1 cellular context compared by ENCODE assay signal in genomic region chr22:33922268-33922667, GRCh38.
TF ChIP-seq lines count a peak whose summit lies in the region.

No MANE protein-coding gene starts in this region.

TF ChIP-seq in IMR-90, 13 proteins besides CTCF, POLR2A, EP300 and RAD21 (continued from another document):
- TF ChIP-seq USF2 (IDR thresholded peaks at IDR 0.05; ENCODE audit: low read depth, low read length) (no peak), MAZ (IDR thresholded peaks at IDR 0.05; ENCODE audit: borderline replicate concordance, low read depth, low read length) (no peak), MXI1 (IDR thresholded peaks at IDR 0.05; ENCODE audit: borderline replicate concordance, low read depth, low read length) (no peak), NFE2L2 (IDR thresholded peaks at IDR 0.05; ENCODE audit: low read depth, low read length) (no peak), MAFK (IDR thresholded peaks at IDR 0.05; ENCODE audit: low read depth, low read length) (no peak), FOS (IDR thresholded peaks at IDR 0.05; ENCODE audit: low read depth, low read length) (no peak), SMC3 (IDR thresholded peaks at IDR 0.05; ENCODE audit: low read depth, low read length) (no peak)
TF ChIP-seq in IMR-90: peak in this region for 0.
